In genomic region chr2:238151628-238152235, GRCh38 we compare ENCODE assay signal across 2 cellular contexts.
TF ChIP-seq lines count a peak whose summit lies in the region.

No MANE protein-coding gene starts in this region.

TF ChIP-seq in HCT116, 20 proteins besides CTCF, POLR2A, EP300 and RAD21:
- TF ChIP-seq EGR1 (IDR thresholded peaks at IDR 0.05; ENCODE audit: low read depth): no peak
- TF ChIP-seq, protein P1, sequence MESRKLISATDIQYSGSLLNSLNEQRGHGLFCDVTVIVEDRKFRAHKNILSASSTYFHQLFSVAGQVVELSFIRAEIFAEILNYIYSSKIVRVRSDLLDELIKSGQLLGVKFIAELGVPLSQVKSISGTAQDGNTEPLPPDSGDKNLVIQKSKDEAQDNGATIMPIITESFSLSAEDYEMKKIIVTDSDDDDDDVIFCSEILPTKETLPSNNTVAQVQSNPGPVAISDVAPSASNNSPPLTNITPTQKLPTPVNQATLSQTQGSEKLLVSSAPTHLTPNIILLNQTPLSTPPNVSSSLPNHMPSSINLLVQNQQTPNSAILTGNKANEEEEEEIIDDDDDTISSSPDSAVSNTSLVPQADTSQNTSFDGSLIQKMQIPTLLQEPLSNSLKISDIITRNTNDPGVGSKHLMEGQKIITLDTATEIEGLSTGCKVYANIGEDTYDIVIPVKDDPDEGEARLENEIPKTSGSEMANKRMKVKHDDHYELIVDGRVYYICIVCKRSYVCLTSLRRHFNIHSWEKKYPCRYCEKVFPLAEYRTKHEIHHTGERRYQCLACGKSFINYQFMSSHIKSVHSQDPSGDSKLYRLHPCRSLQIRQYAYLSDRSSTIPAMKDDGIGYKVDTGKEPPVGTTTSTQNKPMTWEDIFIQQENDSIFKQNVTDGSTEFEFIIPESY (IDR thresholded peaks at IDR 0.05; ENCODE audit: extremely low read depth, insufficient replicate concordance, low read length): no peak
- no peak for TF ChIP-seq ZFX (IDR thresholded peaks at IDR 0.05)
- no peak for TF ChIP-seq FOSL1 (IDR thresholded peaks at IDR 0.05; ENCODE audit: low read depth)
- no peak for TF ChIP-seq SIN3A (IDR thresholded peaks at IDR 0.05; ENCODE audit: low read depth)
- TF ChIP-seq ZNF274 (IDR thresholded peaks at IDR 0.05; ENCODE audit: low read depth, low read length): no peak
- TF ChIP-seq, protein P2, sequence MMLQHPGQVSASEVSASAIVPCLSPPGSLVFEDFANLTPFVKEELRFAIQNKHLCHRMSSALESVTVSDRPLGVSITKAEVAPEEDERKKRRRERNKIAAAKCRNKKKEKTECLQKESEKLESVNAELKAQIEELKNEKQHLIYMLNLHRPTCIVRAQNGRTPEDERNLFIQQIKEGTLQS (IDR thresholded peaks at IDR 0.05): no peak
- TF ChIP-seq SP1 (IDR thresholded peaks at IDR 0.05; ENCODE audit: low read depth): no peak
- TF ChIP-seq YY1 (IDR thresholded peaks at IDR 0.05; ENCODE audit: extremely low read depth, insufficient replicate concordance, low read depth, low read length): no peak
- TF ChIP-seq ELF1 (IDR thresholded peaks at IDR 0.05; ENCODE audit: borderline replicate concordance, low read depth): no peak
- TF ChIP-seq CBX3 (IDR thresholded peaks at IDR 0.05; ENCODE audit: low read depth): no peak
- TF ChIP-seq SRF (IDR thresholded peaks at IDR 0.05; ENCODE audit: low read depth): no peak
- no peak for TF ChIP-seq CEBPB (IDR thresholded peaks at IDR 0.05; ENCODE audit: low read depth)
- TF ChIP-seq JUND (IDR thresholded peaks at IDR 0.05): no peak
- no peak for TF ChIP-seq EZH2 (IDR thresholded peaks at IDR 0.05)
- no peak for TF ChIP-seq EZH2phosphoT487 (IDR thresholded peaks at IDR 0.05; ENCODE audit: borderline replicate concordance)
- no peak for TF ChIP-seq TCF7L2 (IDR thresholded peaks at IDR 0.05; ENCODE audit: borderline replicate concordance, extremely low read depth, insufficient read depth, insufficient read length)
- TF ChIP-seq MAX (IDR thresholded peaks at IDR 0.05): no peak
- TF ChIP-seq, protein P3, sequence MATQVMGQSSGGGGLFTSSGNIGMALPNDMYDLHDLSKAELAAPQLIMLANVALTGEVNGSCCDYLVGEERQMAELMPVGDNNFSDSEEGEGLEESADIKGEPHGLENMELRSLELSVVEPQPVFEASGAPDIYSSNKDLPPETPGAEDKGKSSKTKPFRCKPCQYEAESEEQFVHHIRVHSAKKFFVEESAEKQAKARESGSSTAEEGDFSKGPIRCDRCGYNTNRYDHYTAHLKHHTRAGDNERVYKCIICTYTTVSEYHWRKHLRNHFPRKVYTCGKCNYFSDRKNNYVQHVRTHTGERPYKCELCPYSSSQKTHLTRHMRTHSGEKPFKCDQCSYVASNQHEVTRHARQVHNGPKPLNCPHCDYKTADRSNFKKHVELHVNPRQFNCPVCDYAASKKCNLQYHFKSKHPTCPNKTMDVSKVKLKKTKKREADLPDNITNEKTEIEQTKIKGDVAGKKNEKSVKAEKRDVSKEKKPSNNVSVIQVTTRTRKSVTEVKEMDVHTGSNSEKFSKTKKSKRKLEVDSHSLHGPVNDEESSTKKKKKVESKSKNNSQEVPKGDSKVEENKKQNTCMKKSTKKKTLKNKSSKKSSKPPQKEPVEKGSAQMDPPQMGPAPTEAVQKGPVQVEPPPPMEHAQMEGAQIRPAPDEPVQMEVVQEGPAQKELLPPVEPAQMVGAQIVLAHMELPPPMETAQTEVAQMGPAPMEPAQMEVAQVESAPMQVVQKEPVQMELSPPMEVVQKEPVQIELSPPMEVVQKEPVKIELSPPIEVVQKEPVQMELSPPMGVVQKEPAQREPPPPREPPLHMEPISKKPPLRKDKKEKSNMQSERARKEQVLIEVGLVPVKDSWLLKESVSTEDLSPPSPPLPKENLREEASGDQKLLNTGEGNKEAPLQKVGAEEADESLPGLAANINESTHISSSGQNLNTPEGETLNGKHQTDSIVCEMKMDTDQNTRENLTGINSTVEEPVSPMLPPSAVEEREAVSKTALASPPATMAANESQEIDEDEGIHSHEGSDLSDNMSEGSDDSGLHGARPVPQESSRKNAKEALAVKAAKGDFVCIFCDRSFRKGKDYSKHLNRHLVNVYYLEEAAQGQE (IDR thresholded peaks at IDR 0.05; ENCODE audit: low read depth): no peak

TF ChIP-seq in H1, 55 proteins besides CTCF, POLR2A, EP300 and RAD21:
- TF ChIP-seq RNF2 (IDR thresholded peaks at IDR 0.05; ENCODE audit: borderline replicate concordance, low read depth, low read length, missing control alignments, poor library complexity, severe bottlenecking) (no peak), YY1 (IDR thresholded peaks at IDR 0.05; ENCODE audit: low read depth, low read length) (no peak), EGR1 (IDR thresholded peaks at IDR 0.05; ENCODE audit: borderline replicate concordance, low read depth, low read length) (no peak), CBX5 (IDR thresholded peaks at IDR 0.05; ENCODE audit: low read depth, low read length) (no peak), KDM1A (IDR thresholded peaks at IDR 0.05; ENCODE audit: borderline replicate concordance, low read length) (no peak)
